In the genomic region with DNA sequence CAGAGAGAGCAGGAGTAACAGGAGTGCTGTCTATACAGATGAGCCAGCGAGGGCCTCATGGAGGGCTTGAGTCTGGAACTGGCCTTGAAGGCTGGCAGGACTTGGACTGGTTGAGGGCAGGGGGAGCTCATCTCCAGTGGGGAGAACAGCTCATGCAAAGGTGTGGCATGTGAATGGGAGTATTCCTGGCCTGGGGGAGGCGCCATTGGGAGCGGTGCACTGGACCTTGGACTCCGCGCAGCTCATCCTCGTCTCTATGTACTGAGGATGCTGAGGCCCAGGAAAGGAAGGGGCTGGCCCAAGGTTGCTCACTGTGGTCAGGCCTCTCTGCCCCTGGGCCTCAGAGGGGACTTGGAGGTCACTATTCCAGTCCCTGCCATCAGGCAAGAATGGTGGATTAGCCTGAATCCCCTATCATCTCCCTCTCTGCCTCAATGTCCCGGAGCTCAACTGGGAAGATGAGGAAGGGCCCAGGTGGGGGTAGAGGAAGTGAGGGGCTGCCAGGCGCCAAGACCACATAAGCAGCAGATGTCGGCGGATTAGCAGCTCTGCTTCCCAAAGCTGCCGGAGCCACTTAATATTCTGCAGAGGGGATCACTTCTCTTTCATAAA, we compare ENCODE assay signal across 20 cellular contexts.
"Had no signal": no experiment of that assay in that cellular context is flagged by ENCODE, and none has a peak within 500 bp of the region (broad histone marks: within the 10 kb centered on the region; RNA-seq: fewer than 3 reads in every experiment).

No MANE protein-coding gene starts in this region.

- H3K36me3 ChIP-seq: esophagus muscularis mucosa, gastroesophageal sphincter, heart right ventricle, left lung, right atrium auricular region, thyroid gland had no signal

- H3K9me3 ChIP-seq: esophagus muscularis mucosa, left lung, right atrium auricular region, thyroid gland had no signal

- H3K4me3 ChIP-seq: esophagus muscularis mucosa, gastroesophageal sphincter, heart right ventricle, left lung, right atrium auricular region, thyroid gland had no signal

- H3K27me3 ChIP-seq: right atrium auricular region, thyroid gland had no signal

- H3K27ac ChIP-seq: esophagus muscularis mucosa, gastroesophageal sphincter, heart right ventricle, left lung, right atrium auricular region, thyroid gland had no signal

- DNase-seq: activated CD4-positive, alpha-beta T cell treated with anti-CD3 and anti-CD28 coated beads, Interleukin-2, amount 50 U/mL, for 1 hour; activated CD4-positive, CD25-positive, alpha-beta regulatory T cell treated with anti-CD3 and anti-CD28 coated beads, Interleukin-2, amount 50 U/mL, for 72 hours; activated effector memory CD4-positive, alpha-beta T cell treated with anti-CD3 and anti-CD28 coated beads, Interleukin-2, amount 50 U/mL, for 16 hours; activated naive CD4-positive, alpha-beta T cell treated with anti-CD3 and anti-CD28 coated beads, Interleukin-2, amount 50 U/mL, for 16 hours; activated T-cell treated with anti-CD3 and anti-CD28 coated beads, Interleukin-2, amount 50 U/mL, for 72 hours; aorta; dermis blood vessel endothelial cell; effector memory CD4-positive, alpha-beta T cell; heart right ventricle; nephron progenitor cell; stimulated activated CD4-positive, alpha-beta T cell treated with anti-CD3 and anti-CD28 coated beads, Interleukin-12 subunit alpha, Interleukin-12 subunit beta, amount 100 ng/mL, for 4 hours; stimulated activated CD4-positive, alpha-beta T cell treated with anti-CD3 and anti-CD28 coated beads, Interleukin-1b, Interleukin-23, amount 100 ng/mL, for 48 hours; stimulated activated CD8-positive, alpha-beta memory T cell treated with anti-CD3 and anti-CD28 coated beads, Interleukin-4, amount 100 ng/mL, for 48 hours; stimulated activated naive CD4-positive, alpha-beta T cell treated with Interleukin-2 at 50 U/mL for 16 hours; thyroid gland had no signal

- FAIRE-seq: endothelial cell of umbilical vein had no signal

- H3K4me1 ChIP-seq: esophagus muscularis mucosa, gastroesophageal sphincter, heart right ventricle, left lung, right atrium auricular region had no signal

- ATAC-seq: activated T-cell treated with anti-CD3 and anti-CD28 coated beads, Interleukin-2, amount 50 U/mL, for 72 hours; gastroesophageal sphincter; heart right ventricle; left lung had no signal
